11 cellular contexts compared by ENCODE assay signal in genomic region chr7:119783799-119784198, GRCh38.
DNase-seq lines count a peak whose midpoint lies in the region; ATAC-seq, FAIRE-seq and TF ChIP-seq lines count a peak whose summit lies in the region.
"Had no signal": no experiment of that assay in that cellular context is flagged by ENCODE, and none has a peak within 500 bp of the region (broad histone marks: within the 10 kb centered on the region; RNA-seq: fewer than 3 reads in every experiment).

No MANE protein-coding gene starts in this region.

- no peak for TF ChIP-seq POLR2A in suprapubic skin (IDR thresholded peaks at IDR 0.05)

- H3K27ac ChIP-seq in suprapubic skin, result no peak overlapping the region
- H3K27ac ChIP-seq: transverse colon had no signal

- DNase-seq in Right ventricle myocardium superior, result no peak
- no peak for DNase-seq in cardiac septum (ENCODE audit: low spot score)
- DNase-seq in SHP77 treated with DMSO at 0.1 percent for 48 hours (lab: John Stamatoyannopoulos, UW), result peak; percentile 61
- peak; percentile 26 for DNase-seq in fibroblast of the aortic adventitia (ENCODE audit: low read depth)
- peak; percentile 0 for DNase-seq in urothelium cell line (ENCODE audit: low spot score)
- DNase-seq in NK-92 treated with Interleukin-12 subunit alpha and Interleukin-12 subunit beta, amount 100 ng/mL, for 24 hours (lab: John Stamatoyannopoulos, UW), result no peak
- DNase-seq in suprapubic skin (ENCODE audit: low spot score in 2 of 2), result no peak
- DNase-seq: NCI-H526, nephron progenitor cell, transverse colon had no signal

- no peaks in the 10 kb centered on the region for H3K36me3 ChIP-seq in suprapubic skin
- H3K36me3 ChIP-seq: transverse colon had no signal

- WGBS in suprapubic skin, result 26% methylated on average over 1 of the region's 1 CpG

- intact Hi-C loops in Right ventricle myocardium superior (cut with DNase I) (no loop called here), cardiac septum (cut with DNase I) (no loop called here)

- H3K9me3 ChIP-seq in suprapubic skin, result no peaks in the 10 kb centered on the region
- H3K9me3 ChIP-seq: transverse colon had no signal

- H3K4me1 ChIP-seq in suprapubic skin, result no peaks in the 10 kb centered on the region
- H3K4me1 ChIP-seq: transverse colon had no signal

- TF ChIP-seq EP300 in suprapubic skin (IDR thresholded peaks at IDR 0.05), result no peak

- peak; percentile 34 for ATAC-seq in Right ventricle myocardium superior (ENCODE audit: poor library complexity)
- no peak for ATAC-seq in HG02678 (IDR thresholded peaks at IDR 0.05; ENCODE audit: unreplicated experiment)

- no peaks in the 10 kb centered on the region for H3K27me3 ChIP-seq in suprapubic skin
- H3K27me3 ChIP-seq: transverse colon had no signal

- TF ChIP-seq CTCF in fibroblast of the aortic adventitia (IDR thresholded peaks at IDR 0.05; ENCODE audit: insufficient read depth, low read length), result no peak
- no peak for TF ChIP-seq CTCF in suprapubic skin (IDR thresholded peaks at IDR 0.05)

- no peak for FAIRE-seq in urothelium cell line (lab: Jason Lieb, UNC)

- H3K4me3 ChIP-seq in fibroblast of the aortic adventitia (ENCODE audit: low read depth, low read length) (no peak overlapping the region), suprapubic skin (no peak overlapping the region)
- H3K4me3 ChIP-seq: transverse colon had no signal

Comparison
In these comparisons a context has a peak if more than half of its experiments do, and no peak if none do; other contexts are left out.
1. DNase-seq: peak in SHP77 treated with DMSO at 0.1 percent for 48 hours (single experiment), fibroblast of the aortic adventitia (single experiment) and urothelium cell line (single experiment); none in Right ventricle myocardium superior (single experiment), cardiac septum (single experiment), NK-92 treated with Interleukin-12 subunit alpha and Interleukin-12 subunit beta, amount 100 ng/mL, for 24 hours (single experiment) and suprapubic skin (0 of 2).